In the genomic region with DNA sequence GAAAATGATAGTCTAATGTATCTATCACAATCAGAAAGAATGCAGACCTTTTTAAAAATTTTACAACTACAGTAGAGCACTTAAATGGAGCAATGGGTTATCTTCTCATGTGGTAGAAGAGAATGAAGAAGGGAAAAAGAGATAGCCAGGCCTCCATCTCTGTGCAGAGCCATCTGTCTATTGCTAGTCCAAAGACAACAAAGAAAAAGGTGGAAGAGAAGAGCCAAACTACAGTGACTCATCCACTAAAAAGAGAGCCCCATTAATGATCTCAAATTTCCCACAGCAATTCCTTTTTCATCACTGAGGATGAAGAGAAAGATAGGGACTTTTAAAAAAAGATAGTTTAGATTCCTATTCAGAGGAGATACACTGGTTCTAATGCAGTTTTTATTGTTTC, we compare ENCODE assay signal across 25 cellular contexts.
"Had no signal": no experiment of that assay in that cellular context is flagged by ENCODE, and none has a peak within 500 bp of the region (broad histone marks: within the 10 kb centered on the region; RNA-seq: fewer than 3 reads in every experiment).

No MANE protein-coding gene starts in this region.

- H3K4me3 Mint-ChIP-seq: effector memory CD8-positive, alpha-beta T cell; memory B cell; naive B cell; natural killer cell treated with Interleukin-12 subunit alpha and Interleukin-12 subunit beta and Interleukin-15 and Interleukin-18, amount 100 ng/mL, for 72 hours; neural crest cell; stimulated activated effector memory CD8-positive, alpha-beta T cell treated with anti-CD3 and anti-CD28 coated beads, Interleukin-12 subunit alpha, Interleukin-12 subunit beta, amount 100 ng/mL, for 72 hours; type B pancreatic cell had no signal

- H3K36me3 Mint-ChIP-seq: memory B cell; naive B cell; natural killer cell treated with Interleukin-12 subunit alpha and Interleukin-12 subunit beta and Interleukin-15 and Interleukin-18, amount 100 ng/mL, for 72 hours; stimulated activated effector memory CD8-positive, alpha-beta T cell treated with anti-CD3 and anti-CD28 coated beads, Interleukin-12 subunit alpha, Interleukin-12 subunit beta, amount 100 ng/mL, for 72 hours; type B pancreatic cell had no signal

- H3K79me2 ChIP-seq: parathyroid adenoma had no signal

- ATAC-seq: effector memory CD8-positive, alpha-beta T cell; left ventricle myocardium superior; lower lobe of right lung; natural killer cell treated with Interleukin-12 subunit alpha and Interleukin-12 subunit beta and Interleukin-15 and Interleukin-18, amount 100 ng/mL, for 72 hours; sciatic nerve; stimulated activated effector memory CD8-positive, alpha-beta T cell treated with anti-CD3 and anti-CD28 coated beads, Interleukin-12 subunit alpha, Interleukin-12 subunit beta, amount 100 ng/mL, for 72 hours had no signal

- DNase-seq: cortex of kidney; effector memory CD8-positive, alpha-beta T cell; erythroblast; esophagus squamous epithelium; foreskin melanocyte; head of caudate nucleus; left ventricle myocardium superior; lower lobe of right lung; naive B cell; stimulated activated CD4-positive, alpha-beta T cell treated with anti-CD3 and anti-CD28 coated beads, Interleukin-2, amount 100 ng/mL, for 24 hours; stimulated activated CD4-positive, alpha-beta T cell treated with anti-CD3 and anti-CD28 coated beads, Interleukin-4, amount 100 ng/mL, for 24 hours; stimulated activated naive CD4-positive, alpha-beta T cell treated with Interleukin-2 at 50 U/mL for 16 hours; stomach; thyroid gland had no signal

- H3K27ac Mint-ChIP-seq: effector memory CD8-positive, alpha-beta T cell; memory B cell; natural killer cell treated with Interleukin-12 subunit alpha and Interleukin-12 subunit beta and Interleukin-15 and Interleukin-18, amount 100 ng/mL, for 72 hours; progenitor cell of endocrine pancreas; stimulated activated effector memory CD8-positive, alpha-beta T cell treated with anti-CD3 and anti-CD28 coated beads, Interleukin-12 subunit alpha, Interleukin-12 subunit beta, amount 100 ng/mL, for 72 hours; type B pancreatic cell had no signal

- FAIRE-seq: endometrium, keratinocyte had no signal

- H3K9me3 Mint-ChIP-seq: effector memory CD8-positive, alpha-beta T cell; naive B cell; natural killer cell treated with Interleukin-12 subunit alpha and Interleukin-12 subunit beta and Interleukin-15 and Interleukin-18, amount 100 ng/mL, for 72 hours; neural crest cell; stimulated activated effector memory CD8-positive, alpha-beta T cell treated with anti-CD3 and anti-CD28 coated beads, Interleukin-12 subunit alpha, Interleukin-12 subunit beta, amount 100 ng/mL, for 72 hours; type B pancreatic cell had no signal

- H3K27me3 ChIP-seq: esophagus squamous epithelium, neutrophil, stomach, thyroid gland had no signal

- H3K9me3 ChIP-seq: esophagus squamous epithelium, lower lobe of right lung, neutrophil, stomach, thyroid gland had no signal

- H3K27ac ChIP-seq: esophagus squamous epithelium, lower lobe of right lung, neutrophil, parathyroid adenoma, stomach, thyroid gland had no signal

- H2AFZ ChIP-seq: parathyroid adenoma had no signal

- H3K27me3 Mint-ChIP-seq: effector memory CD8-positive, alpha-beta T cell; memory B cell; naive B cell; natural killer cell treated with Interleukin-12 subunit alpha and Interleukin-12 subunit beta and Interleukin-15 and Interleukin-18, amount 100 ng/mL, for 72 hours had no signal

- H3K36me3 ChIP-seq: esophagus squamous epithelium, lower lobe of right lung, neutrophil, stomach, thyroid gland had no signal

- H3K4me1 Mint-ChIP-seq: memory B cell; naive B cell; neural crest cell; stimulated activated effector memory CD8-positive, alpha-beta T cell treated with anti-CD3 and anti-CD28 coated beads, Interleukin-12 subunit alpha, Interleukin-12 subunit beta, amount 100 ng/mL, for 72 hours had no signal

- H3K9ac ChIP-seq: parathyroid adenoma had no signal

- H3K4me3 ChIP-seq: esophagus squamous epithelium, lower lobe of right lung, stomach, thyroid gland had no signal

- H3K4me1 ChIP-seq: esophagus squamous epithelium, lower lobe of right lung, parathyroid adenoma, stomach, thyroid gland had no signal
